8 cellular contexts compared by ENCODE assay signal in the genomic region with DNA sequence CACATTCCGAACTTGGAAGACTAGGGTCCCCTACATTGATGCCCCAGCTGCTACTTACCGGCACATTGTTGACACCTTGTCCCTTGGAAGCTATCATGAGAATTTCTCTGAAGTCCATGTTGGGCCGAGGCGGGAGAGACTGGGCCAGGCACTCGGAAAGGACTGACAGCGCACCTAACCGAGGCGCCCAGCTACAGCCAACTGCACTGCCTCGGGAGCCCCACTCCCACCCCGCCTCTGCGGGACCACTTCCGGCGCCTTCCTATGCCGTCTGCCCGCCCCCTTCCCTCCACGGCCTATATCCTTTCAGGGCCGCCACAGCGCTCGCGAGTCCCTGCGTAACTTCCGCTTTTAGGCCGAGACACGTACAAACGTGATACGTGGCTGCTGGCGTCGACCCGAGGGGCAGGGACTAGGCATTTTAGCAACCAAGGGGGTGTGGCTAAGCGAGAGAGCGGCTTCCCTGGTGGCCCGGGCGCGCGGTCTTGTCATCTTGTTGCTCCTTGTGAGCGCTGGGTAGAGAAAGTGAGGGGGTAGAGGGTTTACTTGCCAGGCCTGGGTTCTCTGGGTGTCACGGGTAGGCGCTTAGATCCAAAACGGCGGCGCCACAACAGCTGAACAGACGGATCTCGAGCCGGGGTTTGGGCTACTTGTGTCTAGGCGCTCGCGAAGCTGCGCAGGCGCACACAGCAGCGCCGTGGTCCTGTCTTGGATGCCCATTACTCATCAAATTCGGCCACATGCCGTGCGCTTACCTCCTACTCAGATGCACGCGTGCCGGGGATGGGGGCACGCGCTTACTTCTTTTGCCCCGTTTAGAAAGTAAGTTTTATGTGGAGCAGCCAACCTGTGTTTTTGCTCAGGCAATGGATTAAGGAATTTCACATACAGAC. TPM values are rescaled to one million over a fixed set of nuclear protein-coding genes. Genes with fewer than 3 reads are reported as not detected.
A peak's percentile ranks its signal among the peaks of the same experiment; 100 is the strongest.
DNase-seq lines count a peak whose midpoint lies in the region; ATAC-seq and TF ChIP-seq lines count a peak whose summit lies in the region.

A gene with protein sequence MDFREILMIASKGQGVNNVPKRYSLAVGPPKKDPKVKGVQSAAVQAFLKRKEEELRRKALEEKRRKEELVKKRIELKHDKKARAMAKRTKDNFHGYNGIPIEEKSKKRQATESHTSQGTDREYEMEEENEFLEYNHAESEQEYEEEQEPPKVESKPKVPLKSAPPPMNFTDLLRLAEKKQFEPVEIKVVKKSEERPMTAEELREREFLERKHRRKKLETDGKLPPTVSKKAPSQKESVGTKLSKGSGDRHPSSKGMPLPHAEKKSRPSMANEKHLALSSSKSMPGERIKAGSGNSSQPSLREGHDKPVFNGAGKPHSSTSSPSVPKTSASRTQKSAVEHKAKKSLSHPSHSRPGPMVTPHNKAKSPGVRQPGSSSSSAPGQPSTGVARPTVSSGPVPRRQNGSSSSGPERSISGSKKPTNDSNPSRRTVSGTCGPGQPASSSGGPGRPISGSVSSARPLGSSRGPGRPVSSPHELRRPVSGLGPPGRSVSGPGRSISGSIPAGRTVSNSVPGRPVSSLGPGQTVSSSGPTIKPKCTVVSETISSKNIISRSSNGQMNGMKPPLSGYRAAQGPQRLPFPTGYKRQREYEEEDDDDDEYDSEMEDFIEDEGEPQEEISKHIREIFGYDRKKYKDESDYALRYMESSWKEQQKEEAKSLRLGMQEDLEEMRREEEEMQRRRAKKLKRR (minus strand): TSS at position 203 of the 893 bp plus-strand sequence. CDS start 85 bp downstream, at position 118.

- peak within 1 kb of the TSS; percentile 100 for H3K27ac Mint-ChIP-seq in H9
- H3K27ac Mint-ChIP-seq in nephron progenitor cell = peak within 1 kb of the TSS; percentile 100
- peak within 1 kb of the TSS; percentile 98 to 99 for H3K27ac Mint-ChIP-seq in stimulated activated naive CD8-positive, alpha-beta T cell treated with anti-CD3 and anti-CD28 coated beads, Interleukin-15, amount 100 ng/mL, for 72 hours

- H2BK5ac ChIP-seq in H9 (ENCODE audit: insufficient read length, low read length) = no peak within 1 kb of the TSS

- no peak within 1 kb of the TSS for H3K56ac ChIP-seq in H9 (ENCODE audit: insufficient read length, low read depth, low read length)

- DNase-seq in ELR (ENCODE audit: low read depth) (peak; percentile 100), H9 (peak; percentile 99), MG63 (peak; percentile 97), SHP77 treated with DMSO at 0.1 percent for 48 hours (lab: John Stamatoyannopoulos, UW) (peak; percentile 78), fibroblast of the conjunctiva (ENCODE audit: low read depth) (peak; percentile 98), nephron progenitor cell (peak; percentile 94)
- peak; percentile 99 for DNase-seq in activated effector memory CD4-positive, alpha-beta T cell treated with anti-CD3 and anti-CD28 coated beads, Interleukin-2, amount 50 U/mL, for 16 hours
- peak; percentile 95 to 99 for DNase-seq in stimulated activated naive CD8-positive, alpha-beta T cell treated with anti-CD3 and anti-CD28 coated beads, Interleukin-15, amount 100 ng/mL, for 72 hours

- no peaks in the 10 kb centered on the region for H3K27me3 ChIP-seq in H9 (ENCODE audit: insufficient read depth, low read length)
- no peaks in the 10 kb centered on the region for H3K27me3 ChIP-seq in MG63

- H3K4me2 ChIP-seq in H9 (ENCODE audit: insufficient read depth, insufficient read length, low read length) = peak within 1 kb of the TSS; percentile 97

- peak within 1 kb of the TSS; percentile 79 for H3K4me3 ChIP-seq in MG63

- peak within 1 kb of the TSS; percentile 64; the same call in 1 of the 2 replicates for H3K14ac ChIP-seq in H9 (ENCODE audit: insufficient read depth, low read length)

- H3K36me3 ChIP-seq in MG63 = no peaks in the 10 kb centered on the region; the same call in 1 of the 2 replicates

- H3K4me1 ChIP-seq in H9 (ENCODE audit: insufficient read depth, low read length) = 0 out of 2 replicates have a peak, but pooled peaks cover 2% of the 10 kb centered on the region

- no peak within 1 kb of the TSS for H4K91ac ChIP-seq in H9 (ENCODE audit: insufficient read length, low read depth, low read length)

- WGBS in H9 (ENCODE audit: extremely low coverage, insufficient read length, low lambda C conversion rate) = no CpG with 5 or more reads among the region's 60 CpGs

- H2AK5ac ChIP-seq in H9 (ENCODE audit: insufficient read length, low read length) = no peak within 1 kb of the TSS

- peak within 1 kb of the TSS; percentile 2 for H3K27ac ChIP-seq in H9 (ENCODE audit: insufficient read length, low read depth, low read length)

- peak; percentile 96 for ATAC-seq in stimulated activated naive CD8-positive, alpha-beta T cell treated with anti-CD3 and anti-CD28 coated beads, Interleukin-15, amount 100 ng/mL, for 72 hours

- H2BK120ac ChIP-seq in H9 (ENCODE audit: low read depth, low read length, poor library complexity, severe bottlenecking) = no peak within 1 kb of the TSS

- H3K9me3 ChIP-seq in H9 (ENCODE audit: control insufficient read depth, low read depth, low read length) (no peaks in the 10 kb centered on the region), MG63 (no peaks in the 10 kb centered on the region)

- H3K23ac ChIP-seq in H9 (ENCODE audit: insufficient read length, low read depth, low read length) = no peak within 1 kb of the TSS

- no peaks in the 10 kb centered on the region for H4K20me1 ChIP-seq in H9 (ENCODE audit: control insufficient read depth, insufficient read depth, insufficient read length)

- no peak within 1 kb of the TSS for H3K4ac ChIP-seq in H9 (ENCODE audit: low read depth, low read length)

- peak within 1 kb of the TSS; percentile 76 for H3K18ac ChIP-seq in H9 (ENCODE audit: insufficient read length, low read depth, low read length)

- H4K8ac ChIP-seq in H9 (replicated peaks; ENCODE audit: insufficient read length, low read depth, low read length) = no peak within 1 kb of the TSS

- H3K27me3 Mint-ChIP-seq in H9 (ENCODE audit: low read depth) (peaks cover 8% of the 10 kb centered on the region), nephron progenitor cell (ENCODE audit: low read depth, poor library complexity) (peaks cover 30% of the 10 kb centered on the region)
- H3K27me3 Mint-ChIP-seq in stimulated activated naive CD8-positive, alpha-beta T cell treated with anti-CD3 and anti-CD28 coated beads, Interleukin-15, amount 100 ng/mL, for 72 hours = no peaks in the 10 kb centered on the region

- peaks cover 12% of the 10 kb centered on the region for H3K23me2 ChIP-seq in H9 (ENCODE audit: insufficient read length, low read depth, low read length, poor library complexity, severe bottlenecking)

- H2BK20ac ChIP-seq in H9 (ENCODE audit: low read depth, low read length, poor library complexity, severe bottlenecking) = no peak within 1 kb of the TSS

- H3K36me3 Mint-ChIP-seq in H9 (ENCODE audit: insufficient read depth in 1 of 3, low read depth in 3 of 3) = no peaks in the 10 kb centered on the region; a peak in 1 of 7 replicates
- H3K36me3 Mint-ChIP-seq in nephron progenitor cell (ENCODE audit: low read depth) = no peaks in the 10 kb centered on the region

- H4K5ac ChIP-seq in H9 (ENCODE audit: insufficient read length, low read depth, low read length) = peak within 1 kb of the TSS; percentile 59

- H3K4me3 Mint-ChIP-seq in H9 = peak within 1 kb of the TSS; percentile 88 to 99
- H3K4me3 Mint-ChIP-seq in nephron progenitor cell = peak within 1 kb of the TSS; percentile 99
- peak within 1 kb of the TSS; percentile 92 to 95 for H3K4me3 Mint-ChIP-seq in stimulated activated naive CD8-positive, alpha-beta T cell treated with anti-CD3 and anti-CD28 coated beads, Interleukin-15, amount 100 ng/mL, for 72 hours

- TF ChIP-seq CTCF in H9 (conservative IDR thresholded peaks at IDR 0.05) (no peak), nephron progenitor cell (IDR thresholded peaks at IDR 0.05) (no peak)

- no peak within 1 kb of the TSS for H3T11ph ChIP-seq in H9 (ENCODE audit: low read length)

- peaks cover 8% of the 10 kb centered on the region for H3K79me1 ChIP-seq in H9 (ENCODE audit: insufficient read depth, low read depth, low read length, poor library complexity, severe bottlenecking)

- peaks cover 16% of the 10 kb centered on the region for H3K79me2 ChIP-seq in H9 (ENCODE audit: insufficient read depth, low read length)

- no peak within 1 kb of the TSS for H2BK15ac ChIP-seq in H9 (ENCODE audit: low read depth, low read length)

- no peak within 1 kb of the TSS for H2AFZ ChIP-seq in H9 (ENCODE audit: low read length)

- H2BK12ac ChIP-seq in H9 (ENCODE audit: insufficient read length, low read depth, low read length) = no peak within 1 kb of the TSS

- H3K4me1 Mint-ChIP-seq in H9 (peaks cover 12 to 18% of the 10 kb centered on the region in 2 experiments), nephron progenitor cell (peaks cover 21% of the 10 kb centered on the region)
- H3K4me1 Mint-ChIP-seq in stimulated activated naive CD8-positive, alpha-beta T cell treated with anti-CD3 and anti-CD28 coated beads, Interleukin-15, amount 100 ng/mL, for 72 hours = peaks cover 29% of the 10 kb centered on the region

- H3K9ac ChIP-seq in H9 (ENCODE audit: extremely low read depth, insufficient read length, low read length) = peak within 1 kb of the TSS; percentile 88

- H3K9me3 Mint-ChIP-seq in H9 (no peaks in the 10 kb centered on the region), nephron progenitor cell (no peaks in the 10 kb centered on the region)
- H3K9me3 Mint-ChIP-seq in stimulated activated naive CD8-positive, alpha-beta T cell treated with anti-CD3 and anti-CD28 coated beads, Interleukin-15, amount 100 ng/mL, for 72 hours = no peaks in the 10 kb centered on the region

RNA-seq across cellular contexts. Expression of the gene that starts here (rescaled TPM):
- 15.9 and 16.8 TPM in 2 replicates for total RNA-seq in H9 (2021)
- total RNA-seq in MG63 (2014; rRNA removed; shearing (Covaris generic); ENCODE audit: low replicate concordance) = 11.4 and 15.3 TPM in 2 replicates

Comparison
In these comparisons a context has a peak if more than half of its experiments do, and no peak if none do; other contexts are left out.
1. Peak in every context shown above with its lines: DNase-seq, ATAC-seq, H3K4me3 ChIP-seq and H3K27ac ChIP-seq.